In the genomic region with DNA sequence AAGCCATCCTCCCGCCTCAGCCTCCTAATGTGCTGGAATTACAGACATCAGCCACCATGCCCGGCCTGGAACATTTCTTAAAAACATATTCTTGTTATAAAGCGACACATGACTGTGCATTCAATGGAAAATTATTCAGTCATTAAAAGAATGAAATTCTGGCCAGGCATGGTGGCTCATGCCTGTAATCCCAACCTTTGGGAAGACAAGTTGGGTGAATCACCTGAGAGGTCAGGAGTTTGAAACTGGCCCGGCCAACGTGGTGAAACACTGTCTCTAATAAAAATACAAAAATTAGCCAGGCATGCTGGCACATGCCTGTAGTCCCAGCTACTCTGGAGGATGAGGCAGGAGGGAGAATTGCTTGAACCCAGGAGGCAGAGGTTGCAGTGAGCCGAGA, we compare ENCODE assay signal across 27 cellular contexts.
"Had no signal": no experiment of that assay in that cellular context is flagged by ENCODE, and none has a peak within 500 bp of the region (broad histone marks: within the 10 kb centered on the region; RNA-seq: fewer than 3 reads in every experiment).

No MANE protein-coding gene starts in this region.

- H3K36me3 ChIP-seq: brain microvascular endothelial cell, Peyer's patch had no signal

- H3K4me3 ChIP-seq: Peyer's patch had no signal

- H3K27me3 ChIP-seq: brain microvascular endothelial cell, Peyer's patch had no signal

- H3K4me1 Mint-ChIP-seq: WTC11 had no signal

- H3K9me3 ChIP-seq: Peyer's patch had no signal

- H3K27ac Mint-ChIP-seq: activated CD8-positive, alpha-beta memory T cell treated with anti-CD3 and anti-CD28 coated beads, Interleukin-2, amount 10 ng/mL, durations not matched to agents 7 days and 5 days; activated naive CD4-positive, alpha-beta T cell treated with anti-CD3 and anti-CD28 coated beads, Interleukin-2, amount 50 U/mL, for 24 hours; activated naive CD8-positive, alpha-beta T cell treated with anti-CD3 and anti-CD28 coated beads, Interleukin-2, amount 50 U/mL, for 24 hours; activated T-cell treated with anti-CD3 and anti-CD28 coated beads, Interleukin-2, amount 50 U/mL, for 24 hours; activated T-helper 1 cell treated with anti-CD3 and anti-CD28 coated beads, Interleukin-12 subunit alpha, Interleukin-12 subunit beta, Interleukin-2, Interleukin-4 antibody, amounts not matched to agents 30 ng/mL and 10 ng/mL and 1 ng/mL, durations not matched to agents 14 hours and 24 hours and 36 hours; T-helper 1 cell treated with Interleukin-12 subunit alpha and Interleukin-12 subunit beta and Interleukin-4 antibody, amounts not matched to agents 30 μg/mL and 1 μg/mL, for 36 hours had no signal

- H3K9me3 Mint-ChIP-seq: activated naive CD4-positive, alpha-beta T cell treated with anti-CD3 and anti-CD28 coated beads, Interleukin-2, amount 50 U/mL, for 24 hours; activated naive CD8-positive, alpha-beta T cell treated with anti-CD3 and anti-CD28 coated beads, Interleukin-2, amount 50 U/mL, for 24 hours; activated T-cell treated with anti-CD3 and anti-CD28 coated beads, Interleukin-2, amount 50 U/mL, for 24 hours; activated T-helper 1 cell treated with anti-CD3 and anti-CD28 coated beads, Interleukin-12 subunit alpha, Interleukin-12 subunit beta, Interleukin-2, Interleukin-4 antibody, amounts not matched to agents 30 ng/mL and 10 ng/mL and 1 ng/mL, durations not matched to agents 14 hours and 24 hours and 36 hours; T-helper 1 cell treated with Interleukin-12 subunit alpha and Interleukin-12 subunit beta and Interleukin-4 antibody, amounts not matched to agents 30 μg/mL and 1 μg/mL, for 36 hours had no signal

- H3K36me3 Mint-ChIP-seq: activated CD8-positive, alpha-beta memory T cell treated with anti-CD3 and anti-CD28 coated beads, Interleukin-2, amount 10 ng/mL, durations not matched to agents 7 days and 5 days; activated naive CD4-positive, alpha-beta T cell treated with anti-CD3 and anti-CD28 coated beads, Interleukin-2, amount 50 U/mL, for 24 hours; WTC11 had no signal

- H3K4me1 ChIP-seq: Peyer's patch had no signal

- H3K27ac ChIP-seq: brain microvascular endothelial cell, Peyer's patch, RWPE1 had no signal

- DNase-seq: activated CD4-positive, alpha-beta T cell treated with anti-CD3 and anti-CD28 coated beads for 48 hours; activated CD4-positive, alpha-beta T cell treated with anti-CD3 and anti-CD28 coated beads, Interleukin-2, amount 50 U/mL, for 4 hours; activated CD4-positive, CD25-positive, alpha-beta regulatory T cell treated with anti-CD3 and anti-CD28 coated beads, Interleukin-2, amount 50 U/mL, for 72 hours; activated CD8-positive, alpha-beta memory T cell treated with anti-CD3 and anti-CD28 coated beads, Interleukin-2, amount 10 ng/mL, durations not matched to agents 7 days and 5 days; activated effector memory CD4-positive, alpha-beta T cell treated with Interleukin-2 at 50 U/mL for 16 hours; activated naive CD4-positive, alpha-beta T cell; activated naive CD8-positive, alpha-beta T cell treated with anti-CD3 and anti-CD28 coated beads, Interleukin-2, amount 50 U/mL, for 24 hours; activated T-cell treated with anti-CD3 and anti-CD28 coated beads, Interleukin-2, amount 50 U/mL, for 24 hours; amygdala; brain microvascular endothelial cell; caudate nucleus; Karpas-422; NCI-H1048; NCI-H1436; NCI-H1694 treated with DMSO at 0.1 percent for 48 hours; NCI-H2029 treated with DMSO at 0.1 percent for 48 hours; NCI-H510A treated with DMSO at 0.1 percent for 48 hours; NCI-H69; NK-92 treated with Interleukin-12 subunit alpha and Interleukin-12 subunit beta, amount 100 ng/mL, for 24 hours; Peyer's patch; SHP77; T-helper 9 cell had no signal

- H3K4me3 Mint-ChIP-seq: activated CD8-positive, alpha-beta memory T cell treated with anti-CD3 and anti-CD28 coated beads, Interleukin-2, amount 10 ng/mL, durations not matched to agents 7 days and 5 days; activated naive CD4-positive, alpha-beta T cell treated with anti-CD3 and anti-CD28 coated beads, Interleukin-2, amount 50 U/mL, for 24 hours; activated naive CD8-positive, alpha-beta T cell treated with anti-CD3 and anti-CD28 coated beads, Interleukin-2, amount 50 U/mL, for 24 hours; activated T-cell treated with anti-CD3 and anti-CD28 coated beads, Interleukin-2, amount 50 U/mL, for 24 hours; activated T-helper 1 cell treated with anti-CD3 and anti-CD28 coated beads, Interleukin-12 subunit alpha, Interleukin-12 subunit beta, Interleukin-2, Interleukin-4 antibody, amounts not matched to agents 30 ng/mL and 10 ng/mL and 1 ng/mL, durations not matched to agents 14 hours and 24 hours and 36 hours; T-helper 1 cell treated with Interleukin-12 subunit alpha and Interleukin-12 subunit beta and Interleukin-4 antibody, amounts not matched to agents 30 μg/mL and 1 μg/mL, for 36 hours; WTC11 had no signal

- H3K27me3 Mint-ChIP-seq: activated naive CD4-positive, alpha-beta T cell treated with anti-CD3 and anti-CD28 coated beads, Interleukin-2, amount 50 U/mL, for 24 hours; activated T-cell treated with anti-CD3 and anti-CD28 coated beads, Interleukin-2, amount 50 U/mL, for 24 hours had no signal

- ATAC-seq: activated CD8-positive, alpha-beta memory T cell treated with anti-CD3 and anti-CD28 coated beads, Interleukin-2, amount 10 ng/mL, durations not matched to agents 7 days and 5 days; activated naive CD8-positive, alpha-beta T cell treated with anti-CD3 and anti-CD28 coated beads, Interleukin-2, amount 50 U/mL, for 24 hours; WTC11 had no signal
